Comparison of ENCODE assay signal across 9 cellular contexts in genomic region chr9:41095060-41095459, GRCh38. TPM values are rescaled to one million over a fixed set of nuclear protein-coding genes. Genes with fewer than 3 reads are reported as not detected.
DNase-seq lines count a peak whose midpoint lies in the region; ATAC-seq and TF ChIP-seq lines count a peak whose summit lies in the region.
"Not testable (repeated sequence)": the region's sequence is repeated elsewhere in the genome, so short reads cannot be mapped to it uniquely, and the experiment has no call there.
"Had no signal": no experiment of that assay in that cellular context is flagged by ENCODE, and none has a peak within 500 bp of the region (broad histone marks: within the 10 kb centered on the region; RNA-seq: fewer than 3 reads in every experiment).

No MANE protein-coding gene starts in this region.

- not testable (repeated sequence) for H3K27ac ChIP-seq in left lung

- H3K9me3 ChIP-seq in left lung = not testable (repeated sequence)

- H3K27me3 ChIP-seq in left lung = not testable (repeated sequence)

- not testable (repeated sequence) for H3K4me1 Mint-ChIP-seq in activated CD4-positive, alpha-beta T cell treated with anti-CD3 and anti-CD28 coated beads for 36 hours; stimulated activated memory B cell treated with anti-CD40 and anti-IgM and Interleukin-4, amounts not matched to agents 10 μg/mL and 1 μg/mL and 100 μg/mL, for 72 hours

- POLR2A ChIA-PET in activated CD4-positive, alpha-beta T cell treated with anti-CD3 and anti-CD28 coated beads for 36 hours (lab: Charles Lee) = not testable (repeated sequence)

- H3K27ac Mint-ChIP-seq in activated CD4-positive, alpha-beta T cell treated with anti-CD3 and anti-CD28 coated beads for 36 hours; stimulated activated memory B cell treated with anti-CD40 and anti-IgM and Interleukin-4, amounts not matched to agents 10 μg/mL and 1 μg/mL and 100 μg/mL, for 72 hours: not testable (repeated sequence)

- ATAC-seq in GM18870 (IDR thresholded peaks at IDR 0.05; ENCODE audit: unreplicated experiment) = peak; percentile 56
- peak; percentile 68 for ATAC-seq in GM21717 (IDR thresholded peaks at IDR 0.05; ENCODE audit: unreplicated experiment)
- peak; percentile 66 for ATAC-seq in HG03432 (IDR thresholded peaks at IDR 0.05; ENCODE audit: unreplicated experiment)
- ATAC-seq in activated CD4-positive, alpha-beta T cell treated with anti-CD3 and anti-CD28 coated beads for 36 hours = peak; percentile 52
- ATAC-seq in Right ventricle myocardium inferior = peak; percentile 58
- peak; percentile 61 for ATAC-seq in left lung
- ATAC-seq in stimulated activated memory B cell treated with anti-CD40 and anti-IgM and Interleukin-4, amounts not matched to agents 10 μg/mL and 1 μg/mL and 100 μg/mL, for 72 hours = peak; percentile 25

- H3K4me3 ChIP-seq in left lung = not testable (repeated sequence)

- H3K36me3 ChIP-seq in left lung = not testable (repeated sequence)

- intact Hi-C loops in activated CD4-positive, alpha-beta T cell treated with anti-CD3 and anti-CD28 coated beads for 36 hours (cut with DNase I, micrococcal nuclease); Right ventricle myocardium inferior (cut with DNase I); left lung (cut with DNase I): not testable (repeated sequence)

- not testable (repeated sequence) for H3K36me3 Mint-ChIP-seq in activated CD4-positive, alpha-beta T cell treated with anti-CD3 and anti-CD28 coated beads for 36 hours (ENCODE audit: low read depth); stimulated activated memory B cell treated with anti-CD40 and anti-IgM and Interleukin-4, amounts not matched to agents 10 μg/mL and 1 μg/mL and 100 μg/mL, for 72 hours

- H3K4me1 ChIP-seq in left lung = not testable (repeated sequence)

- H3K4me3 Mint-ChIP-seq in activated CD4-positive, alpha-beta T cell treated with anti-CD3 and anti-CD28 coated beads for 36 hours; stimulated activated memory B cell treated with anti-CD40 and anti-IgM and Interleukin-4, amounts not matched to agents 10 μg/mL and 1 μg/mL and 100 μg/mL, for 72 hours: not testable (repeated sequence)

- CTCF ChIA-PET in activated CD4-positive, alpha-beta T cell treated with anti-CD3 and anti-CD28 coated beads for 36 hours (lab: Charles Lee) = not testable (repeated sequence)

- peak; percentile 18 for DNase-seq in activated CD4-positive, alpha-beta T cell treated with anti-CD3 and anti-CD28 coated beads for 36 hours
- not testable (repeated sequence) for DNase-seq in Right ventricle myocardium inferior (ENCODE audit: missing footprints)
- peak in 1 of 2 donors; percentile 25 for DNase-seq in left lung

- not testable (repeated sequence) for H3K27me3 Mint-ChIP-seq in activated CD4-positive, alpha-beta T cell treated with anti-CD3 and anti-CD28 coated beads for 36 hours; stimulated activated memory B cell treated with anti-CD40 and anti-IgM and Interleukin-4, amounts not matched to agents 10 μg/mL and 1 μg/mL and 100 μg/mL, for 72 hours

- not testable (repeated sequence) for H3K9me3 Mint-ChIP-seq in activated CD4-positive, alpha-beta T cell treated with anti-CD3 and anti-CD28 coated beads for 36 hours (ENCODE audit: low read depth); stimulated activated memory B cell treated with anti-CD40 and anti-IgM and Interleukin-4, amounts not matched to agents 10 μg/mL and 1 μg/mL and 100 μg/mL, for 72 hours

- TF ChIP-seq CTCF in left lung (IDR thresholded peaks at IDR 0.05) = not testable (repeated sequence)

RNA-seq across cellular contexts. Expression of gene FOXD4L6, which starts 33.4 kb away (rescaled TPM):
- total RNA-seq in activated CD4-positive, alpha-beta T cell treated with anti-CD3 and anti-CD28 coated beads for 36 hours = not detected
- total RNA-seq in Right ventricle myocardium inferior = not detected
- under 1 TPM in 1 of 2 donors, not detected in 1; 0.26 TPM for total RNA-seq in left lung
- total RNA-seq: A673, LHCN-M2 had no signal
